26 cellular contexts compared by ENCODE assay signal in the genomic region with DNA sequence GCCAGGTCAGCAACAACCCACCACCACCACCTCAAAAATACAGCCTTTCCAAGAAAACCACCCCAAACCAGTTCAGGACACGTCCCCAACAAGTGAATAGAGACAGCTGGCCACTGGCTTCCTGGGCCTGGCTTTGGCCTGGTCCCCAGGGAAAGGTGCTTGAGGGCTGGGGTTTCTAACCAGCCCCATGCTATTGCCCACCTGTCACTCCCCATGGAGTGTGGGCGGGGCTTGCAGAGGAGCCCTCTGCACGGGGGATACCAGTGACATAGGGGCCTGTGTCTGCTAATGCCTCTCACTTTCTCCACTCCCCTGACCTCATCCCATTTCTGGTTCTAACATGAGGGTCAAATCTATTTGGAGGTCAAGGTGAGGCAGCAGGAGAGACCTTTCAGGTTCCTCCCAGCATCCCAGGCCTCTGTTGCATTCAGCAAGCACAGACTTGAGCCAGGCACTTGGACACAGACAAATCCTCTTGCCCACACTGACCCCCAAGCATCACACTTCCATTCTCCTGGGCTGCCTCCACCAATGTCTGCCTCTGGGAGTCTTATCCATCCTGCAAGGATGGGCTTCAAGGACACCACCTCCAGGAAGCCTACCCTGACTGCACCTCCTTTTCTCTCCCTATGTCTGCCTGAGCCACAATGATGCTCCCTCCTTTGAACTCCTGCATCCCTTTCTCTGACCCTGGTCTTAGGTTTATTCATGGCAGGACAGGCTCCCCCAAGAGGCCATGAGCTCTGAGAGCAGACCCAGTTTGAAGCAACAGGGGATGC. TPM values are rescaled to one million over a fixed set of nuclear protein-coding genes. Genes with fewer than 3 reads are reported as not detected.
"Had no signal": no experiment of that assay in that cellular context is flagged by ENCODE, and none has a peak within 500 bp of the region (broad histone marks: within the 10 kb centered on the region; RNA-seq: fewer than 3 reads in every experiment).

No MANE protein-coding gene starts in this region.

- H3K4me1 Mint-ChIP-seq: memory B cell; mesothelial cell of epicardium; stimulated activated memory B cell treated with anti-CD40 and anti-IgM and Interleukin-4, amounts not matched to agents 10 μg/mL and 1 μg/mL and 100 μg/mL, for 72 hours had no signal

- H2AFZ ChIP-seq: hepatocyte had no signal

- H3K4me1 ChIP-seq: lower lobe of right lung, psoas muscle, spleen, tibial artery, upper lobe of left lung, uterus had no signal

- H3K9me3 ChIP-seq: lower lobe of right lung, psoas muscle, tibial artery, upper lobe of left lung, uterus had no signal

- H3K36me3 Mint-ChIP-seq: memory B cell; mesothelial cell of epicardium; natural killer cell treated with Interleukin-12 subunit alpha and Interleukin-12 subunit beta and Interleukin-15 and Interleukin-18, amount 100 ng/mL, for 72 hours; stimulated activated memory B cell treated with anti-CD40 and anti-IgM and Interleukin-4, amounts not matched to agents 10 μg/mL and 1 μg/mL and 100 μg/mL, for 72 hours had no signal

- H3K27ac ChIP-seq: esophagus squamous epithelium, hepatocyte, left ventricle myocardium inferior, lower lobe of right lung, psoas muscle, spleen, tibial artery, upper lobe of left lung had no signal

- DNase-seq: dermis blood vessel endothelial cell; esophagus squamous epithelium; foreskin fibroblast; head of caudate nucleus; kidney; left cardiac atrium; left ventricle myocardium inferior; lower lobe of right lung; psoas muscle; spleen; stimulated activated CD4-positive, alpha-beta T cell treated with anti-CD3 and anti-CD28 coated beads, Interleukin-15, amount 100 ng/mL, for 24 hours; stimulated activated CD4-positive, alpha-beta T cell treated with anti-CD3 and anti-CD28 coated beads, Interleukin-1b, Interleukin-23, amount 100 ng/mL, for 48 hours; stimulated activated CD4-positive, alpha-beta T cell treated with anti-CD3 and anti-CD28 coated beads, Interleukin-4, amount 100 ng/mL, for 24 hours; tibial artery; uterus had no signal

- H3K27me3 Mint-ChIP-seq: stimulated activated naive CD8-positive, alpha-beta T cell treated with anti-CD3 and anti-CD28 coated beads, Interleukin-15, Interleukin-2, amounts not matched to agents 100 ng/mL and 50 ng/mL, for 24 hours had no signal

- H3K36me3 ChIP-seq: esophagus squamous epithelium, left ventricle myocardium inferior, lower lobe of right lung, spleen, tibial artery, upper lobe of left lung, uterus had no signal

- ATAC-seq: left cardiac atrium; lower lobe of right lung; psoas muscle; sciatic nerve; stimulated activated memory B cell treated with anti-CD40 and anti-IgM and Interleukin-4, amounts not matched to agents 10 μg/mL and 1 μg/mL and 100 μg/mL, for 72 hours had no signal

- H3K27me3 ChIP-seq: esophagus squamous epithelium, spleen, tibial artery, upper lobe of left lung, uterus had no signal

- H3K27ac Mint-ChIP-seq: memory B cell; mesothelial cell of epicardium; natural killer cell treated with Interleukin-12 subunit alpha and Interleukin-12 subunit beta and Interleukin-15 and Interleukin-18, amount 100 ng/mL, for 72 hours; stimulated activated memory B cell treated with anti-CD40 and anti-IgM and Interleukin-4, amounts not matched to agents 10 μg/mL and 1 μg/mL and 100 μg/mL, for 72 hours; stimulated activated naive CD8-positive, alpha-beta T cell treated with anti-CD3 and anti-CD28 coated beads, Interleukin-15, Interleukin-2, amounts not matched to agents 100 ng/mL and 50 ng/mL, for 24 hours had no signal

- H3K4me2 ChIP-seq: hepatocyte had no signal

- H3K4me3 ChIP-seq: esophagus squamous epithelium, hepatocyte, left ventricle myocardium inferior, lower lobe of right lung, psoas muscle, spleen, tibial artery, upper lobe of left lung, uterus had no signal

- FAIRE-seq: kidney had no signal

- H3K4me3 Mint-ChIP-seq: memory B cell; mesothelial cell of epicardium; natural killer cell treated with Interleukin-12 subunit alpha and Interleukin-12 subunit beta and Interleukin-15 and Interleukin-18, amount 100 ng/mL, for 72 hours; stimulated activated memory B cell treated with anti-CD40 and anti-IgM and Interleukin-4, amounts not matched to agents 10 μg/mL and 1 μg/mL and 100 μg/mL, for 72 hours; stimulated activated naive CD8-positive, alpha-beta T cell treated with anti-CD3 and anti-CD28 coated beads, Interleukin-15, Interleukin-2, amounts not matched to agents 100 ng/mL and 50 ng/mL, for 24 hours had no signal

- H3K79me2 ChIP-seq: hepatocyte had no signal

- H3K9me3 Mint-ChIP-seq: natural killer cell treated with Interleukin-12 subunit alpha and Interleukin-12 subunit beta and Interleukin-15 and Interleukin-18, amount 100 ng/mL, for 72 hours had no signal

RNA-seq across cellular contexts. Expression of a gene that starts 50.5 kb away (rescaled TPM):
- total RNA-seq: dermis blood vessel endothelial cell; epithelial cell of proximal tubule; esophagus squamous epithelium; hepatocyte; left cardiac atrium; left ventricle myocardium inferior; mesothelial cell of epicardium; natural killer cell treated with Interleukin-12 subunit alpha and Interleukin-12 subunit beta and Interleukin-15 and Interleukin-18, amount 100 ng/mL, for 72 hours; omental fat pad; psoas muscle; sciatic nerve; skeletal muscle tissue had no signal
- polyA plus RNA-seq: psoas muscle, spleen had no signal
